1 cellular context compared by ENCODE assay signal in genomic region chr10:102644066-102644645, GRCh38.
TF ChIP-seq lines count a peak whose summit lies in the region.

TSS of gene TRIM8 (plus strand) at chr10:102644479. CDS start at chr10:102644618, 139 bp downstream.

TF ChIP-seq in K562, 482 proteins besides CTCF, POLR2A, EP300 and RAD21 (continued from another document and continues in another):
- TF ChIP-seq ATF3 (IDR thresholded peaks at IDR 0.05): no peak
- TF ChIP-seq ATF3 (CRISPR knock-in tag; conservative IDR thresholded peaks at IDR 0.05): no peak
- no peak; the same call in 1 of the 2 replicates for TF ChIP-seq RB1 (IDR thresholded peaks at IDR 0.05; ENCODE audit: low read depth)
- no peak for TF ChIP-seq FOSL1 (tag; conservative IDR thresholded peaks at IDR 0.05)
- TF ChIP-seq IRF9 (tag; IDR thresholded peaks at IDR 0.05): no peak
- no peak for TF ChIP-seq E2F8 (IDR thresholded peaks at IDR 0.05; ENCODE audit: low read depth, partially characterized antibody)
- TF ChIP-seq LEF1 (IDR thresholded peaks at IDR 0.05): no peak
- no peak for TF ChIP-seq ZNF140 (CRISPR knock-in tag; IDR thresholded peaks at IDR 0.05)
- no peak for TF ChIP-seq AFF1 (IDR thresholded peaks at IDR 0.05; ENCODE audit: low read depth in 1 of 2, partially characterized antibody in 2 of 2)
- TF ChIP-seq SMARCE1 (IDR thresholded peaks at IDR 0.05): no peak
- no peak for TF ChIP-seq GTF3C2 (IDR thresholded peaks at IDR 0.05; ENCODE audit: borderline replicate concordance, extremely low read depth, insufficient read length)
- TF ChIP-seq E2F5 (CRISPR knock-in tag; IDR thresholded peaks at IDR 0.05): no peak
- TF ChIP-seq ZNF717 (CRISPR knock-in tag; IDR thresholded peaks at IDR 0.05): no peak
- no peak for TF ChIP-seq ADNP (tag; IDR thresholded peaks at IDR 0.05)
- TF ChIP-seq ZBTB9 (CRISPR knock-in tag; IDR thresholded peaks at IDR 0.05): peak; percentile 30; the same call in 1 of the 2 replicates
- no peak for TF ChIP-seq ZNF551 (CRISPR knock-in tag; IDR thresholded peaks at IDR 0.05)
- TF ChIP-seq SRSF3 (IDR thresholded peaks at IDR 0.05; ENCODE audit: insufficient read depth, low read length): no peak
- peak; percentile 42; the same call in 1 of the 2 replicates for TF ChIP-seq PHF8 (IDR thresholded peaks at IDR 0.05; ENCODE audit: borderline replicate concordance, low read length)
- TF ChIP-seq POU5F1 (IDR thresholded peaks at IDR 0.05; ENCODE audit: borderline replicate concordance, low read depth, low read length, partially characterized antibody): no peak
- TF ChIP-seq HDAC2 (IDR thresholded peaks at IDR 0.05): no peak
- no peak for TF ChIP-seq ZNF609 (CRISPR knock-in tag; IDR thresholded peaks at IDR 0.05; ENCODE audit: borderline replicate concordance)
- no peak for TF ChIP-seq ZNF347 (CRISPR knock-in tag; IDR thresholded peaks at IDR 0.05; ENCODE audit: low read depth)
- TF ChIP-seq PHF20 (IDR thresholded peaks at IDR 0.05; ENCODE audit: partially characterized antibody): no peak
- no peak for TF ChIP-seq ZNF830 (CRISPR knock-in tag; IDR thresholded peaks at IDR 0.05)
- no peak for TF ChIP-seq TRIM24 (IDR thresholded peaks at IDR 0.05)
- TF ChIP-seq SAP30 (IDR thresholded peaks at IDR 0.05; ENCODE audit: borderline replicate concordance, insufficient read depth, low read depth, low read length, poor library complexity, severe bottlenecking): no peak
- TF ChIP-seq ZMIZ1 (IDR thresholded peaks at IDR 0.05; ENCODE audit: low read depth in 2 of 2, low read length in 2 of 2): no peak
- TF ChIP-seq ELK1 (CRISPR knock-in tag; IDR thresholded peaks at IDR 0.05): no peak
- no peak for TF ChIP-seq ZSCAN29 (IDR thresholded peaks at IDR 0.05)
- no peak for TF ChIP-seq FOXJ3 (CRISPR knock-in tag; IDR thresholded peaks at IDR 0.05)
- TF ChIP-seq ZNF76 (CRISPR knock-in tag; IDR thresholded peaks at IDR 0.05; ENCODE audit: borderline replicate concordance): no peak
- no peak for TF ChIP-seq PHB (CRISPR knock-in tag; IDR thresholded peaks at IDR 0.05)
- no peak; the same call in 1 of the 2 replicates for TF ChIP-seq ELF1 (tag; IDR thresholded peaks at IDR 0.05)
- no peak for TF ChIP-seq RFX5 (IDR thresholded peaks at IDR 0.05; ENCODE audit: low read depth, low read length)
